1 cellular context compared by ENCODE assay signal in genomic region chr20:34111712-34112599, GRCh38.
TF ChIP-seq lines count a peak whose summit lies in the region.

Gene EIF2S2 (minus strand): TSS chr20:34112243. CDS start chr20:34112110, 133 bp downstream.

TF ChIP-seq in HEK293, 187 proteins besides CTCF, POLR2A, EP300 and RAD21 (continued from another document and continues in another):
- no peak for TF ChIP-seq ZNF280C (tag by site-specific recombination; IDR thresholded peaks at IDR 0.05)
- TF ChIP-seq ZNF350 (tag by site-specific recombination; IDR thresholded peaks at IDR 0.05): no peak
- no peak for TF ChIP-seq ZNF174 (tag by site-specific recombination; IDR thresholded peaks at IDR 0.05)
- TF ChIP-seq PATZ1 (tag by site-specific recombination; IDR thresholded peaks at IDR 0.05): no peak; the same call in 1 of the 2 replicates
- TF ChIP-seq ZNF791 (tag by site-specific recombination; IDR thresholded peaks at IDR 0.05): no peak
- no peak; the same call in 1 of the 2 replicates for TF ChIP-seq ZNF692 (tag by site-specific recombination; IDR thresholded peaks at IDR 0.05)
- TF ChIP-seq ZNF488 (tag by site-specific recombination; IDR thresholded peaks at IDR 0.05): peak; percentile 39; the same call in 1 of the 2 replicates
- peak; percentile 81 for TF ChIP-seq ZNF335 (tag by site-specific recombination; conservative IDR thresholded peaks at IDR 0.05)
- no peak for TF ChIP-seq MEIS1 (CRISPR knock-in tag; IDR thresholded peaks at IDR 0.05; ENCODE audit: borderline replicate concordance)
- TF ChIP-seq ZNF629 (tag by site-specific recombination; IDR thresholded peaks at IDR 0.05): no peak; the same call in 1 of the 2 replicates
- TF ChIP-seq OSR2 (tag by site-specific recombination; IDR thresholded peaks at IDR 0.05): no peak
- no peak for TF ChIP-seq ZNF530 (tag by site-specific recombination; IDR thresholded peaks at IDR 0.05; ENCODE audit: low read depth)
- no peak for TF ChIP-seq ZNF623 (tag by site-specific recombination; IDR thresholded peaks at IDR 0.05)
- TF ChIP-seq ZNF785 (tag by site-specific recombination; IDR thresholded peaks at IDR 0.05): 0 out of 2 replicates have a peak, but pooled peaks have one; percentile 18
- peak; percentile 53; the same call in 1 of the 2 replicates for TF ChIP-seq INSM2 (tag by site-specific recombination; IDR thresholded peaks at IDR 0.05)
- no peak for TF ChIP-seq SALL2 (tag by site-specific recombination; IDR thresholded peaks at IDR 0.05; ENCODE audit: borderline replicate concordance)
- peak; percentile 29; the same call in 1 of the 2 replicates for TF ChIP-seq ZIC2 (tag by site-specific recombination; IDR thresholded peaks at IDR 0.05)
- TF ChIP-seq ZNF280D (tag by site-specific recombination; IDR thresholded peaks at IDR 0.05): no peak
- no peak; the same call in 1 of the 2 replicates for TF ChIP-seq ZNF394 (tag by site-specific recombination; IDR thresholded peaks at IDR 0.05; ENCODE audit: borderline replicate concordance)
- TF ChIP-seq ZNF18 (tag by site-specific recombination; IDR thresholded peaks at IDR 0.05): no peak
- no peak for TF ChIP-seq ZNF214 (tag by site-specific recombination; IDR thresholded peaks at IDR 0.05; ENCODE audit: borderline replicate concordance)
- TF ChIP-seq PBX3 (CRISPR knock-in tag; IDR thresholded peaks at IDR 0.05): peak; percentile 77; the same call in 1 of the 2 replicates
- peak; percentile 80 for TF ChIP-seq ZNF341 (tag by site-specific recombination; IDR thresholded peaks at IDR 0.05; ENCODE audit: low read depth)
- no peak for TF ChIP-seq GLI4 (tag by site-specific recombination; IDR thresholded peaks at IDR 0.05)
- no peak for TF ChIP-seq ATF2 (tag by site-specific recombination; IDR thresholded peaks at IDR 0.05; ENCODE audit: low read depth)
- 0 out of 2 replicates have a peak, but pooled peaks have one; percentile 35 for TF ChIP-seq ZNF239 (tag by site-specific recombination; IDR thresholded peaks at IDR 0.05)
- TF ChIP-seq ZNF585B (tag by site-specific recombination; IDR thresholded peaks at IDR 0.05): no peak
- TF ChIP-seq ZNF76 (tag by site-specific recombination; IDR thresholded peaks at IDR 0.05; ENCODE audit: borderline replicate concordance, low read depth): peak; percentile 98
- no peak for TF ChIP-seq ZNF747 (tag by site-specific recombination; IDR thresholded peaks at IDR 0.05)
- no peak; the same call in 1 of the 2 replicates for TF ChIP-seq PRDM1 (tag by site-specific recombination; IDR thresholded peaks at IDR 0.05)
- no peak for TF ChIP-seq ZNF266 (tag by site-specific recombination; IDR thresholded peaks at IDR 0.05; ENCODE audit: low read depth)
- TF ChIP-seq ZNF707 (tag by site-specific recombination; IDR thresholded peaks at IDR 0.05): no peak; the same call in 1 of the 2 replicates
- no peak for TF ChIP-seq ZNF830 (tag by site-specific recombination; IDR thresholded peaks at IDR 0.05; ENCODE audit: low read depth)
- TF ChIP-seq ZNF660 (tag by site-specific recombination; IDR thresholded peaks at IDR 0.05): peak; percentile 56; the same call in 1 of the 2 replicates
- peak; percentile 84 for TF ChIP-seq KLF9 (tag by site-specific recombination; IDR thresholded peaks at IDR 0.05; ENCODE audit: low read depth)
- no peak for TF ChIP-seq ZBTB49 (tag by site-specific recombination; IDR thresholded peaks at IDR 0.05; ENCODE audit: low read depth)
- TF ChIP-seq ZFP41 (tag by site-specific recombination; IDR thresholded peaks at IDR 0.05; ENCODE audit: borderline replicate concordance): no peak
- TF ChIP-seq ZNF514 (tag by site-specific recombination; IDR thresholded peaks at IDR 0.05): no peak
- no peak for TF ChIP-seq ZNF274 (IDR thresholded peaks at IDR 0.05; ENCODE audit: low read length)
- TF ChIP-seq ZNF274 (tag by site-specific recombination; IDR thresholded peaks at IDR 0.05; ENCODE audit: borderline replicate concordance): no peak
